ENCODE assay signal across 27 cellular contexts in the genomic region with DNA sequence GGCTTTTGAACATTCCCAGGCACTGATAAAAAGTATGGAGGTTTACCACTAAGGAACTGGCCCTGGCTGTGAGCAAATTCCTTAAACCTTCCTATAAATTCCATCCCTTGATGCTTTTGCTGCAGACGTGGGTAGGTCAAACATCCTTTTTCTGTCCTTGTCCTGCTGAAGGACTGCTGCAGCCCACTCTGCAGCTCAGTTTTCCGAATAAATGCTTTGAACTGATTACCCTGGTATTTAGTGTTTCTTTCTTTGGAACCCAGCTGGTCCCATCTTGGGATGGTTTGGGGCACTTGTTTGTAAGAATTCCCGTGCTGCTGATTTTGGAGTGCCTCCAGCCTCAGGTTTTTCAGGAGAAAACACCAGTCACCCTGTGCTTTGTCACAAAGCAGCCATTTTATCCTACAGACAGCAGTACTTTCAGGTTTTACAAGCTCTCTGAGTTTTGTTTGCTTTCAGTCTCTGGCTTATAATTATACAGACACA.
DNase-seq lines count a peak whose midpoint lies in the region; ATAC-seq, FAIRE-seq and TF ChIP-seq lines count a peak whose summit lies in the region.
"Had no signal": no experiment of that assay in that cellular context is flagged by ENCODE, and none has a peak within 500 bp of the region (broad histone marks: within the 10 kb centered on the region; RNA-seq: fewer than 3 reads in every experiment).

No MANE protein-coding gene starts in this region.

- no peak overlapping the region for H3K4me3 ChIP-seq in GM23338
- H3K4me3 ChIP-seq in LNCaP clone FGC (ENCODE audit: low read depth, low read length), result no peak overlapping the region
- H3K4me3 ChIP-seq in H1 (ENCODE audit: extremely low read depth in 1 of 4, insufficient read depth in 2 of 4, low read depth in 3 of 4, low read length in 4 of 4), result peak overlapping the region in 1 of 4 experiments; percentile 9; a peak in 1 of 8 replicates
- H3K4me3 ChIP-seq in Karpas-422 (ENCODE audit: low read length), result no peak overlapping the region
- H3K4me3 ChIP-seq in mesenchymal stem cell (ENCODE audit: insufficient read depth in 1 of 2, low read depth in 1 of 2, low read length in 2 of 2), result no peak overlapping the region
- H3K4me3 ChIP-seq: MG63, sigmoid colon, tibial artery had no signal

- H3K79me1 ChIP-seq in H1 (ENCODE audit: low read depth, low read length) (no peaks in the 10 kb centered on the region), mesenchymal stem cell (replicated peaks; ENCODE audit: low read length, poor library complexity, severe bottlenecking) (no peaks in the 10 kb centered on the region)

- DNase-seq in GM23338 (ENCODE audit: low spot score) (peak; percentile 52), LNCaP clone FGC (ENCODE audit: low read depth) (peak; percentile 15), H1 (ENCODE audit: low read depth in 1 of 2, low spot score in 2 of 2) (peak; percentile 17 to 51), neural crest cell (ENCODE audit: low read depth, low spot score) (no peak), mucosa of gallbladder (ENCODE audit: low spot score) (no peak), COR-L47 (lab: John Stamatoyannopoulos, UW) (no peak), Karpas-422 (no peak), mesenchymal stem cell (no peak)
- DNase-seq: activated naive CD4-positive, alpha-beta T cell treated with anti-CD3 and anti-CD28 coated beads, Interleukin-2, amount 50 U/mL, for 16 hours; anterior cingulate cortex; C1 segment of cervical spinal cord; Calu3; central memory CD4-positive, alpha-beta T cell; dermis blood vessel endothelial cell; MG63; natural killer cell; OCI-M1; posterior cingulate gyrus; sigmoid colon; stimulated activated CD4-positive, alpha-beta T cell treated with anti-CD3 and anti-CD28 coated beads, Interleukin-15, amount 100 ng/mL, for 24 hours; stimulated activated naive CD8-positive, alpha-beta T cell treated with anti-CD3 and anti-CD28 coated beads, Interleukin-15, amount 100 ng/mL, for 72 hours; tibial artery had no signal

- peak overlapping the region; percentile 64 for H2BK12ac ChIP-seq in H1 (ENCODE audit: low read depth, low read length)
- no peak overlapping the region for H2BK12ac ChIP-seq in mesenchymal stem cell (ENCODE audit: low read length in 2 of 2)

- H3F3A ChIP-seq in GM23338 (replicated peaks; ENCODE audit: low read depth), result no peaks in the 10 kb centered on the region

- no peaks in the 10 kb centered on the region for H3K36me3 ChIP-seq in GM23338 (ENCODE audit: insufficient read depth)
- H3K36me3 ChIP-seq in H1 (ENCODE audit: control insufficient read depth in 2 of 4, insufficient read depth in 4 of 4, low read length in 3 of 4), result no peaks in the 10 kb centered on the region
- H3K36me3 ChIP-seq in Karpas-422 (ENCODE audit: insufficient read depth, low read length), result no peaks in the 10 kb centered on the region
- H3K36me3 ChIP-seq in mesenchymal stem cell (ENCODE audit: control insufficient read depth in 1 of 2, insufficient read depth in 2 of 2, low read depth in 1 of 2, low read length in 2 of 2), result no peaks in the 10 kb centered on the region
- H3K36me3 ChIP-seq: MG63, sigmoid colon, tibial artery had no signal

- H2BK20ac ChIP-seq in H1 (ENCODE audit: low read length), result peak overlapping the region; percentile 90; the same call in 1 of the 2 replicates

- H3K27me3 ChIP-seq in GM23338 (ENCODE audit: insufficient read depth) (no peaks in the 10 kb centered on the region), H1 (replicated peaks in 1 of 4; ENCODE audit: control insufficient read depth in 3 of 4, extremely low read depth in 1 of 4, insufficient read depth in 3 of 4, low read length in 3 of 4) (no peaks in the 10 kb centered on the region), Karpas-422 (ENCODE audit: low read length) (no peaks in the 10 kb centered on the region), mesenchymal stem cell (ENCODE audit: control insufficient read depth in 1 of 2, insufficient read depth in 1 of 2, low read length in 2 of 2) (no peaks in the 10 kb centered on the region)
- H3K27me3 ChIP-seq: MG63, sigmoid colon, tibial artery had no signal

- peaks cover 6% of the 10 kb centered on the region for H3K27me3 Mint-ChIP-seq in GM23338 (ENCODE audit: insufficient read depth, low read depth, poor library complexity)
- H3K27me3 Mint-ChIP-seq in neural crest cell (ENCODE audit: low read depth), result no peaks in the 10 kb centered on the region
- H3K27me3 Mint-ChIP-seq: memory B cell; stimulated activated naive CD8-positive, alpha-beta T cell treated with anti-CD3 and anti-CD28 coated beads, Interleukin-15, amount 100 ng/mL, for 72 hours had no signal

- no peak overlapping the region for H3K23ac ChIP-seq in H1 (ENCODE audit: insufficient read length)
- H3K23ac ChIP-seq in mesenchymal stem cell (ENCODE audit: low read length in 2 of 2), result no peak overlapping the region

- peak overlapping the region; percentile 1; the same call in 1 of the 2 replicates for H2AFZ ChIP-seq in GM23338
- H2AFZ ChIP-seq in H1 (ENCODE audit: low read length), result no peak overlapping the region
- no peak overlapping the region for H2AFZ ChIP-seq in Karpas-422 (ENCODE audit: low read length)
- H2AFZ ChIP-seq in mesenchymal stem cell (ENCODE audit: low read depth, low read length), result no peak overlapping the region

- H3K4me2 ChIP-seq in GM23338 (peak overlapping the region; percentile 20; the same call in 1 of the 2 replicates), H1 (ENCODE audit: insufficient read depth in 1 of 2, low read depth in 2 of 2, low read length in 2 of 2) (peak overlapping the region; percentile 36 to 50), Karpas-422 (ENCODE audit: low read depth, low read length, poor library complexity, severe bottlenecking) (no peak overlapping the region), mesenchymal stem cell (ENCODE audit: low read length, poor library complexity, severe bottlenecking) (no peak overlapping the region)

- no peak overlapping the region for H3K14ac ChIP-seq in H1 (ENCODE audit: insufficient read length)
- H3K14ac ChIP-seq in mesenchymal stem cell (ENCODE audit: low read length in 2 of 2), result no peak overlapping the region

- WGBS in H1 (ENCODE audit: extremely low coverage in 1 of 2, insufficient coverage in 1 of 2, insufficient read length in 1 of 2, insufficient replicate concordance in 2 of 2, low coverage in 1 of 2, low lambda C conversion rate in 2 of 2, missing lambda C conversion rate in 1 of 2), 2 experiments, result 31% methylated on average over 3 of the region's 3 CpGs; no CpG with 5 or more reads in 1 of the 2 experiments
- WGBS in mesenchymal stem cell, result 23% methylated on average over 3 of the region's 3 CpGs

- H3K9me3 ChIP-seq in H1 (ENCODE audit: insufficient read depth in 2 of 2, low read depth in 1 of 2, low read length in 1 of 2) (no peaks in the 10 kb centered on the region), Karpas-422 (ENCODE audit: low read length) (peaks cover 20% of the 10 kb centered on the region), mesenchymal stem cell (ENCODE audit: control insufficient read depth, low read length) (no peaks in the 10 kb centered on the region)
- H3K9me3 ChIP-seq: MG63, sigmoid colon, tibial artery had no signal

- H3K27ac Mint-ChIP-seq in GM23338 (peak overlapping the region; percentile 97), neural crest cell (ENCODE audit: unreplicated experiment) (peak overlapping the region; percentile 87)
- H3K27ac Mint-ChIP-seq: activated T-helper 1 cell treated with anti-CD3 and anti-CD28 coated beads, Interleukin-12 subunit alpha, Interleukin-12 subunit beta, Interleukin-2, Interleukin-4 antibody, amounts not matched to agents 30 ng/mL and 10 ng/mL and 1 ng/mL, durations not matched to agents 14 hours and 24 hours and 36 hours; memory B cell; natural killer cell; stimulated activated naive CD8-positive, alpha-beta T cell treated with anti-CD3 and anti-CD28 coated beads, Interleukin-15, amount 100 ng/mL, for 72 hours had no signal

- H3K36me3 Mint-ChIP-seq in GM23338 (ENCODE audit: low read depth) (no peaks in the 10 kb centered on the region), neural crest cell (ENCODE audit: low read depth) (no peaks in the 10 kb centered on the region)
- H3K36me3 Mint-ChIP-seq: memory B cell, natural killer cell had no signal

- H3K79me2 ChIP-seq in GM23338 (replicated peaks; ENCODE audit: insufficient read depth), result no peaks in the 10 kb centered on the region
- no peaks in the 10 kb centered on the region for H3K79me2 ChIP-seq in H1 (ENCODE audit: control insufficient read depth in 1 of 2, insufficient read depth in 2 of 2, low read length in 2 of 2)
- no peaks in the 10 kb centered on the region for H3K79me2 ChIP-seq in Karpas-422 (ENCODE audit: low read length)

- H3K4me3 Mint-ChIP-seq in GM23338 (peak overlapping the region; percentile 39; the same call in 2 of the 3 replicates), neural crest cell (no peak overlapping the region)
- H3K4me3 Mint-ChIP-seq: activated T-helper 1 cell treated with anti-CD3 and anti-CD28 coated beads, Interleukin-12 subunit alpha, Interleukin-12 subunit beta, Interleukin-2, Interleukin-4 antibody, amounts not matched to agents 30 ng/mL and 10 ng/mL and 1 ng/mL, durations not matched to agents 14 hours and 24 hours and 36 hours; memory B cell; natural killer cell; stimulated activated naive CD8-positive, alpha-beta T cell treated with anti-CD3 and anti-CD28 coated beads, Interleukin-15, amount 100 ng/mL, for 72 hours had no signal

- H3K4me1 ChIP-seq in GM23338 (ENCODE audit: insufficient read depth), result peaks cover 38% of the 10 kb centered on the region
- H3K4me1 ChIP-seq in H1 (replicated peaks in 1 of 4; ENCODE audit: control insufficient read depth in 3 of 4, insufficient read depth in 4 of 4, low read length in 3 of 4), result peaks cover 2 to 21% (median 14%) of the 10 kb centered on the region in 4 experiments
- no peaks in the 10 kb centered on the region for H3K4me1 ChIP-seq in Karpas-422 (ENCODE audit: low read length)
- no peaks in the 10 kb centered on the region for H3K4me1 ChIP-seq in mesenchymal stem cell (ENCODE audit: control insufficient read depth, insufficient read depth, low read depth, low read length)
- H3K4me1 ChIP-seq: tibial artery had no signal

- H3K9me2 ChIP-seq in GM23338 (ENCODE audit: insufficient read depth) (no peaks in the 10 kb centered on the region), Karpas-422 (replicated peaks; ENCODE audit: insufficient read depth, low read length) (no peaks in the 10 kb centered on the region)

- no peak for TF ChIP-seq RAD21 in H1 (IDR thresholded peaks at IDR 0.05 in 1 of 2, conservative IDR thresholded peaks at IDR 0.05 in 1 of 2; ENCODE audit: low read depth in 2 of 2, low read length in 2 of 2)

- no peak overlapping the region for H3K9ac ChIP-seq in H1 (replicated peaks in 1 of 4; ENCODE audit: extremely low read depth in 1 of 4, low read depth in 3 of 4, low read length in 3 of 4)
- H3K9ac ChIP-seq in Karpas-422 (ENCODE audit: low read length), result no peak overlapping the region
- no peak overlapping the region for H3K9ac ChIP-seq in mesenchymal stem cell (ENCODE audit: low read length)

- H3K18ac ChIP-seq in H1 (ENCODE audit: extremely low read depth, low read length), result peak overlapping the region; percentile 73
- H3K18ac ChIP-seq in mesenchymal stem cell (ENCODE audit: low read depth in 1 of 2, low read length in 2 of 2), result no peak overlapping the region

- H3K4ac ChIP-seq in H1 (replicated peaks; ENCODE audit: insufficient read length, low read depth, low read length) (no peak overlapping the region), mesenchymal stem cell (ENCODE audit: low read depth in 1 of 2, low read length in 2 of 2) (no peak overlapping the region)

- no peak overlapping the region for H4K5ac ChIP-seq in H1 (ENCODE audit: insufficient read length, low read depth, low read length)

- no peak for TF ChIP-seq EP300 in H1 (IDR thresholded peaks at IDR 0.05; ENCODE audit: borderline replicate concordance in 1 of 2, low read depth in 2 of 2, low read length in 2 of 2)

- H2AK5ac ChIP-seq in H1 (ENCODE audit: low read depth, low read length) (no peak overlapping the region), mesenchymal stem cell (ENCODE audit: low read length, severe bottlenecking) (no peak overlapping the region)

- peak overlapping the region; percentile 97 for H2BK5ac ChIP-seq in H1 (ENCODE audit: low read depth, low read length)
- H2BK5ac ChIP-seq in mesenchymal stem cell (ENCODE audit: low read depth, low read length, poor library complexity, severe bottlenecking), result no peak overlapping the region

- CTCF ChIA-PET in H1 (lab: Charles Lee; ENCODE audit: partially characterized antibody), result interaction anchor here (0.5 to 1.0 kb wide), 2 partner anchors 34 to 373 kb away, joined by 3 read pairs; no protein-coding TSS in a partner anchor

- H3K56ac ChIP-seq in H1 (replicated peaks; ENCODE audit: insufficient read length, low read depth, low read length), result no peak overlapping the region

- peak; percentile 7 for FAIRE-seq in H1 (lab: Jason Lieb, UNC)
- FAIRE-seq: GM12892 had no signal

- peak overlapping the region; percentile 88 for H3K27ac ChIP-seq in GM23338 (ENCODE audit: low read depth)
- peak overlapping the region; percentile 37 for H3K27ac ChIP-seq in H1 (ENCODE audit: low read depth, low read length)
- H3K27ac ChIP-seq in Karpas-422 (ENCODE audit: low read length), result no peak overlapping the region
- no peak overlapping the region for H3K27ac ChIP-seq in mesenchymal stem cell (ENCODE audit: low read length, poor library complexity, severe bottlenecking)
- H3K27ac ChIP-seq: tibial artery had no signal

- H3K4me1 Mint-ChIP-seq in GM23338 (peaks cover 54% of the 10 kb centered on the region), neural crest cell (peaks cover 25% of the 10 kb centered on the region)
- H3K4me1 Mint-ChIP-seq: memory B cell; natural killer cell; stimulated activated naive CD8-positive, alpha-beta T cell treated with anti-CD3 and anti-CD28 coated beads, Interleukin-15, amount 100 ng/mL, for 72 hours had no signal

- no peak for TF ChIP-seq CTCF in GM23338 (conservative IDR thresholded peaks at IDR 0.05; ENCODE audit: low read depth in 2 of 2)
- no peak for TF ChIP-seq CTCF in LNCaP clone FGC (IDR thresholded peaks at IDR 0.05; ENCODE audit: control insufficient read depth, extremely low read depth, insufficient read depth)
- no peak for TF ChIP-seq CTCF in H1 (IDR thresholded peaks at IDR 0.05; ENCODE audit: control extremely low read depth in 1 of 3, insufficient read depth in 1 of 3, low read depth in 1 of 3, low read length in 3 of 3)
- no peak for TF ChIP-seq CTCF in neural crest cell (conservative IDR thresholded peaks at IDR 0.05)

- no peak overlapping the region for H4K91ac ChIP-seq in H1 (replicated peaks; ENCODE audit: insufficient read length, low read length)
- no peak overlapping the region for H4K91ac ChIP-seq in mesenchymal stem cell (ENCODE audit: low read length)

- peak; percentile 66 for ATAC-seq in GM23338
- ATAC-seq: HCT116; natural killer cell; SK-N-SH treated with all-trans-retinoic acid at 6 μM for 48 hours; stimulated activated naive CD8-positive, alpha-beta T cell treated with anti-CD3 and anti-CD28 coated beads, Interleukin-15, amount 100 ng/mL, for 72 hours had no signal

- POLR2A ChIA-PET in H1 (lab: Charles Lee; ENCODE audit: partially characterized antibody), result interaction anchor here (1.2 to 1.4 kb wide), 2 partner anchors 37 to 380 kb away, joined by 3 read pairs; no protein-coding TSS in a partner anchor

- no peaks in the 10 kb centered on the region for H4K20me1 ChIP-seq in GM23338 (replicated peaks; ENCODE audit: insufficient read depth)
- no peaks in the 10 kb centered on the region for H4K20me1 ChIP-seq in H1 (replicated peaks in 1 of 2; ENCODE audit: control insufficient read depth in 1 of 2, insufficient read depth in 2 of 2, low read length in 2 of 2)
- no peaks in the 10 kb centered on the region for H4K20me1 ChIP-seq in Karpas-422 (ENCODE audit: insufficient read depth, low read depth, low read length)

- H4K8ac ChIP-seq in H1 (ENCODE audit: extremely low read depth, insufficient read depth, low read length) (no peak overlapping the region), mesenchymal stem cell (ENCODE audit: low read length) (no peak overlapping the region)

- H3K9me3 Mint-ChIP-seq in GM23338, result no peaks in the 10 kb centered on the region
- no peaks in the 10 kb centered on the region for H3K9me3 Mint-ChIP-seq in neural crest cell
- H3K9me3 Mint-ChIP-seq: activated T-helper 1 cell treated with anti-CD3 and anti-CD28 coated beads, Interleukin-12 subunit alpha, Interleukin-12 subunit beta, Interleukin-2, Interleukin-4 antibody, amounts not matched to agents 30 ng/mL and 10 ng/mL and 1 ng/mL, durations not matched to agents 14 hours and 24 hours and 36 hours; stimulated activated naive CD8-positive, alpha-beta T cell treated with anti-CD3 and anti-CD28 coated beads, Interleukin-15, amount 100 ng/mL, for 72 hours had no signal

- no peaks in the 10 kb centered on the region for H3K23me2 ChIP-seq in H1 (ENCODE audit: low read depth, low read length)

- H2BK15ac ChIP-seq in H1 (ENCODE audit: low read length) (no peak overlapping the region), mesenchymal stem cell (ENCODE audit: low read depth, poor library complexity, severe bottlenecking) (no peak overlapping the region)

- H2BK120ac ChIP-seq in H1 (replicated peaks; ENCODE audit: low read depth, low read length) (peak overlapping the region; percentile 10), mesenchymal stem cell (ENCODE audit: low read depth, low read length) (no peak overlapping the region)

- TF ChIP-seq POLR2A in H1 (IDR thresholded peaks at IDR 0.05; ENCODE audit: control extremely low read depth in 1 of 2, low read depth in 2 of 2, low read length in 2 of 2), result no peak

Comparison
In these comparisons a context has a peak if more than half of its experiments do, and no peak if none do; other contexts are left out.
1. DNase-seq: peak in GM23338 (single experiment), LNCaP clone FGC (single experiment) and H1 (2 of 2); none in neural crest cell (single experiment), mucosa of gallbladder (single experiment), COR-L47 (single experiment), Karpas-422 (single experiment) and mesenchymal stem cell (single experiment).
2. H3K27ac ChIP-seq: peak in GM23338 (single experiment) and H1 (single experiment); none in Karpas-422 (single experiment) and mesenchymal stem cell (single experiment).
3. H3K4me2 ChIP-seq: peak in GM23338 (single experiment) and H1 (2 of 2); none in Karpas-422 (single experiment) and mesenchymal stem cell (single experiment).